In the genomic region with DNA sequence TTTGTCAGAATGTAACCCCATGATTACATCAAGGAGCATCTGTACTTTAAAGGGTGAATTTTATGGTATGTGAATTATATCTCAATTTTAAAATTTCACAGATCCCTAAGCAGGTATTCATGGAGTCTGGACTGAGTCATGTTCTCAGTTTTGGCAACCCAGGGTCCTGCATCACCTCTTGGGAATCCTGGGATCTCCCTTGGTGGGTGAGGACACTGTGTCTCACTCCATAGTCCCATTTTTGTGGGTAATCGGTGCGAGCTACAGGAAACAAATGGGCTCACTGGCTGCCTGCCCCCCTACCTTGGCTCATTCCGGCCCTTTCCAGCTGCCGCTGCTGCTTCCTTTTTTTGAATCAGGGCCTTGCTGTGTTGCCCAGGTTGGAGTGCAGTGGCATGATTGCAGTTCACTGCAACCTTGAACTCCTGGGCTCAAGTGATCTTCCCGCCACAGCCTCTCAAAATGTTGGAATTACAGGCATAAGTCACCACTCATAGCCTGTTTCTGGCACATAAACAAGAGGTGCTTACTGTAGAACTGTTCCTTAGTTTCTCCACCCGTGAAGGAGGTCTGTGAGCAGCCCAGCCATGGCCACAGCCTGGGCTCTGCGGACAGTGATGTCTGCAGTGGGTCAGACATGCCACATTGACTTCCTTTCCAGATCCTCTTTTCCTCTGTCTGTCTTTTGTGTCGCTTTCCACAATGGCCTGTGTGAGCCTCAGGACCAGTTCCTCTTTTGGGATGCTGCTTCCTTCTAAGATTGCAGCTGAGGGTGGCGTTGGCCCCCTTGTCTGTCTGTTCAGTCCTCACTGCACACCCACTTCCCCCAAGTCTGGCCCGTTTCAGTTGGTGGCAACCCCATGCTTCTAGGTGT, we compare ENCODE assay signal across 8 cellular contexts. TPM values are rescaled to one million over a fixed set of nuclear protein-coding genes. Genes with fewer than 3 reads are reported as not detected.
DNase-seq lines count a peak whose midpoint lies in the region; ATAC-seq and TF ChIP-seq lines count a peak whose summit lies in the region.

No MANE protein-coding gene starts in this region.

- peak overlapping the region; percentile 23 to 77 (median 67) for H3K4me3 Mint-ChIP-seq in immature natural killer cell

- H3K27me3 ChIP-seq in GM06990 (replicated peaks; ENCODE audit: control insufficient read depth, insufficient read depth, low read length), result no peaks in the 10 kb centered on the region

- no peak for TF ChIP-seq CTCF in GM06990 (IDR thresholded peaks at IDR 0.05; ENCODE audit: insufficient read depth, low read length, poor library complexity, severe bottlenecking)
- TF ChIP-seq CTCF in GM13976 (IDR thresholded peaks at IDR 0.05; ENCODE audit: borderline replicate concordance, control extremely low read depth, extremely low read depth, insufficient read depth, missing control alignments), result no peak

- H3K9me3 Mint-ChIP-seq in immature natural killer cell, result no peaks in the 10 kb centered on the region

- H3K27ac Mint-ChIP-seq in immature natural killer cell, result peak overlapping the region; percentile 8 to 85 (median 75)

- H3K36me3 Mint-ChIP-seq in immature natural killer cell, result no peaks in the 10 kb centered on the region

- ATAC-seq in HG02852 (IDR thresholded peaks at IDR 0.05; ENCODE audit: unreplicated experiment), result peak; percentile 26

- DNase-seq in GM06990 (ENCODE audit: extremely low read depth, insufficient read length) (peak; percentile 60), OCI-M1 (lab: John Stamatoyannopoulos, UW) (peak; percentile 60), immature natural killer cell (peak; percentile 20 to 30 (median 28)), NCI-H1048 (lab: John Stamatoyannopoulos, UW) (no peak), DMS79 treated with DMSO at 0.1 percent for 48 hours (lab: John Stamatoyannopoulos, UW) (no peak), GM13976 (ENCODE audit: low spot score) (no peak)
- DNase-seq in stimulated activated CD4-positive, alpha-beta T cell treated with anti-CD3 and anti-CD28 coated beads, Interleukin-12 subunit alpha, Interleukin-12 subunit beta, amount 100 ng/mL, for 4 hours, result no peak

- peaks cover 30 to 33% of the 10 kb centered on the region in 2 donors for H3K4me1 Mint-ChIP-seq in immature natural killer cell

- peaks cover 1 to 5% (median 4%) of the 10 kb centered on the region in 3 donors for H3K27me3 Mint-ChIP-seq in immature natural killer cell (ENCODE audit: low read depth in 3 of 3)

- in situ Hi-C loops in GM13976 (cut with MboI; ENCODE audit: low sequenced_read_pairs, unreplicated experiment), result no loop called here

- no peaks in the 10 kb centered on the region for H3K36me3 ChIP-seq in GM06990 (ENCODE audit: control insufficient read depth, insufficient read depth, low read length)

- no peak overlapping the region for H3K4me3 ChIP-seq in GM06990 (replicated peaks; ENCODE audit: low read depth, low read length)

RNA-seq across cellular contexts. Expression of gene PALD1, which starts 14.5 kb away (rescaled TPM):
- polyA plus RNA-seq in immature natural killer cell, result 1 to 10 TPM in 1 of 3 donors, under 1 TPM in 2; 0.12 to 2.2 (median 0.14) TPM

RNA-seq across cellular contexts. Expression of gene NODAL, which starts 51.5 kb away (rescaled TPM):
- polyA plus RNA-seq in immature natural killer cell, result not detected

Comparison
In these comparisons a context has a peak if more than half of its experiments do, and no peak if none do; other contexts are left out.
1. DNase-seq: peak in GM06990 (single experiment), OCI-M1 (single experiment) and immature natural killer cell (3 of 3); none in stimulated activated CD4-positive, alpha-beta T cell treated with anti-CD3 and anti-CD28 coated beads, Interleukin-12 subunit alpha, Interleukin-12 subunit beta, amount 100 ng/mL, for 4 hours (single experiment), NCI-H1048 (single experiment), DMS79 treated with DMSO at 0.1 percent for 48 hours (single experiment) and GM13976 (single experiment).